8 cellular contexts compared by ENCODE assay signal in the genomic region with DNA sequence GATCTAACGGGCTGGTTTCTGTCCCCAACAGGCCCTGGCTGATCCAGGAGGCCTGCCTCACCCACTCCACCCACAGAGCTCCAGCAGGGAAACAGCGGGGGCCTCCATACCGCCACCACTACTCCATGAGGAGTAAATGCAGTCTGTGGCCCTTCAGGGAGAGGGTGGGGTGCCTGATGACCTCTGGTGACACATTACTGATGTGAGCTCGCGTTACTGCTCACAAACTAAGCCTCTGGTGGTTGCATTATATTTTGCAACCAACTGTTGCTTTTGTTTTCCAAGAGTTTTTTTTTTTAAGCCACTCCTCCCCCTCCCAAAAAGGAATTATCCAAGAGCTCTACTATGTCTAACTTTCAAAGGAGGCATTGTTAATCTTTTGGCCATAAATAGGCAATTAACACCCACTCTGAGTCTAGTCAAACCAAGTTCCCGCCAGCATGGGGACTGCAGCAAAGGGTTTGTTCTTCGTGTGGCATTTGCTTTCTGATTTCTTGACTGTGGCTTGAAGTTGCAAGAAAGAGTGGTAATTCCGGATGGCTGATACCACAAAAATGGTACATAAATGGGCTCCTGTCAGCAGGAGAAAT.
DNase-seq lines count a peak whose midpoint lies in the region; ATAC-seq and TF ChIP-seq lines count a peak whose summit lies in the region.

No MANE protein-coding gene starts in this region.

- peak overlapping the region; percentile 21 to 55 (median 48) for H3K27ac ChIP-seq in sigmoid colon

- CTCF ChIA-PET in activated CD8-positive, alpha-beta memory T cell treated with anti-CD3 and anti-CD28 coated beads, Interleukin-2, amount 10 ng/mL, durations not matched to agents 7 days and 5 days (lab: Charles Lee): interaction anchor here (0.5 to 3.3 kb wide), 13 partner anchors 19 to 70 kb away, joined by 3 to 30 read pairs (median 3); no protein-coding TSS in a partner anchor
- CTCF ChIA-PET in activated CD4-positive, alpha-beta memory T cell treated with anti-CD3 and anti-CD28 coated beads for 36 hours (lab: Charles Lee): interaction anchor here (0.6 to 2.2 kb wide), 19 partner anchors 9 to 141 kb away, joined by 3 to 12 read pairs (median 5); no protein-coding TSS in a partner anchor

- TF ChIP-seq CTCF in sigmoid colon (IDR thresholded peaks at IDR 0.05): peak in 1 of 4 experiments; percentile 9

- H3K27me3 ChIP-seq in sigmoid colon: no peaks in the 10 kb centered on the region

- no peaks in the 10 kb centered on the region for H3K36me3 ChIP-seq in sigmoid colon

- intact Hi-C loops in activated CD4-positive, alpha-beta memory T cell treated with anti-CD3 and anti-CD28 coated beads for 36 hours (cut with micrococcal nuclease): loop anchor here (2.0 kb wide), 1 partner anchor 23 kb away; no protein-coding TSS in a partner anchor
- intact Hi-C loops in Right ventricle myocardium superior (cut with DNase I): no loop called here
- intact Hi-C loops in sigmoid colon (cut with DNase I): no loop called here

- H3K36me3 Mint-ChIP-seq in activated CD8-positive, alpha-beta memory T cell treated with anti-CD3 and anti-CD28 coated beads, Interleukin-2, amount 10 ng/mL, durations not matched to agents 7 days and 5 days: peaks cover 12% of the 10 kb centered on the region
- no peaks in the 10 kb centered on the region for H3K36me3 Mint-ChIP-seq in activated CD4-positive, alpha-beta memory T cell treated with anti-CD3 and anti-CD28 coated beads for 36 hours

- no peak for DNase-seq in activated CD8-positive, alpha-beta memory T cell treated with anti-CD3 and anti-CD28 coated beads, Interleukin-2, amount 10 ng/mL, durations not matched to agents 7 days and 5 days
- DNase-seq in activated CD8-positive, alpha-beta memory T cell treated with anti-CD3 and anti-CD28 coated beads for 24 hours: no peak
- peak; percentile 48 for DNase-seq in activated CD4-positive, alpha-beta memory T cell treated with anti-CD3 and anti-CD28 coated beads for 36 hours
- DNase-seq in Right ventricle myocardium superior: peak; percentile 71
- DNase-seq in sigmoid colon: peak; percentile 79
- no peak for DNase-seq in T1000 (lab: John Stamatoyannopoulos, UW)
- no peak for DNase-seq in NCI-H1694 treated with DMSO at 0.1 percent for 48 hours (lab: John Stamatoyannopoulos, UW)

- no peak overlapping the region for H3K4me3 ChIP-seq in sigmoid colon

- no peak overlapping the region for H3K4me3 Mint-ChIP-seq in activated CD8-positive, alpha-beta memory T cell treated with anti-CD3 and anti-CD28 coated beads, Interleukin-2, amount 10 ng/mL, durations not matched to agents 7 days and 5 days
- no peak overlapping the region for H3K4me3 Mint-ChIP-seq in activated CD4-positive, alpha-beta memory T cell treated with anti-CD3 and anti-CD28 coated beads for 36 hours

- peak overlapping the region; percentile 78 for H3K27ac Mint-ChIP-seq in activated CD8-positive, alpha-beta memory T cell treated with anti-CD3 and anti-CD28 coated beads, Interleukin-2, amount 10 ng/mL, durations not matched to agents 7 days and 5 days
- peak overlapping the region; percentile 83 for H3K27ac Mint-ChIP-seq in activated CD4-positive, alpha-beta memory T cell treated with anti-CD3 and anti-CD28 coated beads for 36 hours

- H3K4me1 Mint-ChIP-seq in activated CD8-positive, alpha-beta memory T cell treated with anti-CD3 and anti-CD28 coated beads, Interleukin-2, amount 10 ng/mL, durations not matched to agents 7 days and 5 days: peaks cover 54% of the 10 kb centered on the region
- H3K4me1 Mint-ChIP-seq in activated CD4-positive, alpha-beta memory T cell treated with anti-CD3 and anti-CD28 coated beads for 36 hours (ENCODE audit: low read depth): peaks cover 89% of the 10 kb centered on the region

- H3K4me1 ChIP-seq in sigmoid colon: peaks cover 0 to 70% (median 54%) of the 10 kb centered on the region in 4 donors

- no peaks in the 10 kb centered on the region for H3K9me3 ChIP-seq in sigmoid colon

- ATAC-seq in activated CD8-positive, alpha-beta memory T cell treated with anti-CD3 and anti-CD28 coated beads, Interleukin-2, amount 10 ng/mL, durations not matched to agents 7 days and 5 days: peak; percentile 54
- ATAC-seq in Right ventricle myocardium superior (ENCODE audit: poor library complexity) (peak; percentile 41), HG02938 (IDR thresholded peaks at IDR 0.05; ENCODE audit: unreplicated experiment) (no peak)

- TF ChIP-seq POLR2A in sigmoid colon (IDR thresholded peaks at IDR 0.05): no peak

- H3K27me3 Mint-ChIP-seq in activated CD8-positive, alpha-beta memory T cell treated with anti-CD3 and anti-CD28 coated beads, Interleukin-2, amount 10 ng/mL, durations not matched to agents 7 days and 5 days: no peaks in the 10 kb centered on the region
- no peaks in the 10 kb centered on the region for H3K27me3 Mint-ChIP-seq in activated CD4-positive, alpha-beta memory T cell treated with anti-CD3 and anti-CD28 coated beads for 36 hours

- 59 to 65% methylated on average over 8 of the region's 8 CpGs for WGBS in sigmoid colon, 2 donors

- no peaks in the 10 kb centered on the region for H3K9me3 Mint-ChIP-seq in activated CD8-positive, alpha-beta memory T cell treated with anti-CD3 and anti-CD28 coated beads, Interleukin-2, amount 10 ng/mL, durations not matched to agents 7 days and 5 days (ENCODE audit: low read depth)
- no peaks in the 10 kb centered on the region for H3K9me3 Mint-ChIP-seq in activated CD4-positive, alpha-beta memory T cell treated with anti-CD3 and anti-CD28 coated beads for 36 hours

- POLR2A ChIA-PET in activated CD4-positive, alpha-beta memory T cell treated with anti-CD3 and anti-CD28 coated beads for 36 hours (lab: Charles Lee): interaction anchor here (0.9 to 1.5 kb wide), 5 partner anchors 17 to 70 kb away, joined by 3 to 10 read pairs (median 6); no protein-coding TSS in a partner anchor

- no peak for TF ChIP-seq EP300 in sigmoid colon (IDR thresholded peaks at IDR 0.05)

Comparison
In these comparisons a context has a peak if more than half of its experiments do, and no peak if none do; other contexts are left out.
1. DNase-seq: peak in activated CD4-positive, alpha-beta memory T cell treated with anti-CD3 and anti-CD28 coated beads for 36 hours (single experiment), Right ventricle myocardium superior (single experiment) and sigmoid colon (single experiment); none in activated CD8-positive, alpha-beta memory T cell treated with anti-CD3 and anti-CD28 coated beads, Interleukin-2, amount 10 ng/mL, durations not matched to agents 7 days and 5 days (single experiment), activated CD8-positive, alpha-beta memory T cell treated with anti-CD3 and anti-CD28 coated beads for 24 hours (single experiment), T1000 (single experiment) and NCI-H1694 treated with DMSO at 0.1 percent for 48 hours (single experiment).